10 cellular contexts compared by ENCODE assay signal in genomic region chr4:54224960-54225670, GRCh38. TPM values are rescaled to one million over a fixed set of nuclear protein-coding genes. Genes with fewer than 3 reads are reported as not detected.
DNase-seq lines count a peak whose midpoint lies in the region; ATAC-seq, FAIRE-seq and TF ChIP-seq lines count a peak whose summit lies in the region.
"Had no signal": no experiment of that assay in that cellular context is flagged by ENCODE, and none has a peak within 500 bp of the region (broad histone marks: within the 10 kb centered on the region; RNA-seq: fewer than 3 reads in every experiment).

No MANE protein-coding gene starts in this region.

- H2BK5ac ChIP-seq in mesendoderm (ENCODE audit: low read length) = peak overlapping the region; percentile 89

- H3K27ac ChIP-seq in mesendoderm (ENCODE audit: low read depth, low read length) (no peak overlapping the region), thoracic aorta (peak overlapping the region in 1 of 2 donors; percentile 18)
- H3K27ac ChIP-seq: PC-9 had no signal

- no peak overlapping the region for H3K18ac ChIP-seq in mesendoderm (ENCODE audit: low read length)

- no peak overlapping the region for H4K5ac ChIP-seq in mesendoderm (ENCODE audit: low read length)

- H3K36me3 Mint-ChIP-seq in activated naive CD8-positive, alpha-beta T cell = no peaks in the 10 kb centered on the region
- H3K36me3 Mint-ChIP-seq in activated naive CD8-positive, alpha-beta T cell treated with anti-CD3 and anti-CD28 coated beads for 36 hours = peaks cover 1% of the 10 kb centered on the region

- peak overlapping the region; percentile 69 for H2AK5ac ChIP-seq in mesendoderm (ENCODE audit: low read length)

- no peaks in the 10 kb centered on the region for H3K79me2 ChIP-seq in mesendoderm (ENCODE audit: control insufficient read depth, insufficient read depth, low read length)

- H3K4me3 ChIP-seq in choroid plexus epithelial cell (ENCODE audit: low read depth, low read length) (peak overlapping the region; percentile 87), mesendoderm (ENCODE audit: low read length) (no peak overlapping the region), thoracic aorta (peak overlapping the region; percentile 91)
- H3K4me3 ChIP-seq: PC-9 had no signal

- no CpG with 5 or more reads among the region's 8 CpGs for WGBS in mesendoderm (ENCODE audit: extremely low coverage, insufficient coverage, low lambda C conversion rate)

- peak overlapping the region; percentile 14 for H3K4me2 ChIP-seq in mesendoderm (ENCODE audit: low read length)
- H3K4me2 ChIP-seq: PC-9 had no signal

- H3K27me3 ChIP-seq in mesendoderm (ENCODE audit: insufficient read depth, low read length, poor library complexity) = peaks cover 19% of the 10 kb centered on the region
- no peaks in the 10 kb centered on the region for H3K27me3 ChIP-seq in thoracic aorta (replicated peaks; ENCODE audit: insufficient read depth)

- ATAC-seq in thoracic aorta (ENCODE audit: insufficient number of reproducible peaks, low FRiP score, low read depth) (no peak), HG02642 (IDR thresholded peaks at IDR 0.05; ENCODE audit: poor library complexity, unreplicated experiment) (no peak)

- no peak for FAIRE-seq in GM19239 (lab: Jason Lieb, UNC)
- FAIRE-seq: small intestine had no signal

- peaks cover 4% of the 10 kb centered on the region for H3K4me1 ChIP-seq in mesendoderm (ENCODE audit: control insufficient read depth, low read depth, low read length)
- peaks cover 2 to 35% of the 10 kb centered on the region in 2 donors for H3K4me1 ChIP-seq in thoracic aorta (ENCODE audit: control insufficient read depth in 1 of 2, low read depth in 2 of 2)

- H3K4ac ChIP-seq in mesendoderm (ENCODE audit: low read depth, low read length) = peak overlapping the region; percentile 6

- TF ChIP-seq CTCF in choroid plexus epithelial cell (conservative IDR thresholded peaks at IDR 0.05; ENCODE audit: low read depth, low read length) = no peak
- no peak for TF ChIP-seq CTCF in thoracic aorta (IDR thresholded peaks at IDR 0.05)

- no peaks in the 10 kb centered on the region for H3K9me3 Mint-ChIP-seq in activated naive CD8-positive, alpha-beta T cell (ENCODE audit: low read depth)
- no peaks in the 10 kb centered on the region for H3K9me3 Mint-ChIP-seq in activated naive CD8-positive, alpha-beta T cell treated with anti-CD3 and anti-CD28 coated beads for 36 hours

- H2BK120ac ChIP-seq in mesendoderm (ENCODE audit: low read depth, low read length) = no peak overlapping the region

- H2BK15ac ChIP-seq in mesendoderm (replicated peaks; ENCODE audit: low read depth) = no peak overlapping the region

- no peaks in the 10 kb centered on the region for H3K79me1 ChIP-seq in mesendoderm (ENCODE audit: low read length)

- H3K9me3 ChIP-seq in thoracic aorta = no peaks in the 10 kb centered on the region

- H3K27ac Mint-ChIP-seq in activated naive CD8-positive, alpha-beta T cell = no peak overlapping the region
- no peak overlapping the region for H3K27ac Mint-ChIP-seq in activated naive CD8-positive, alpha-beta T cell treated with anti-CD3 and anti-CD28 coated beads for 36 hours

- H3K23ac ChIP-seq in mesendoderm (ENCODE audit: low read length) = peak overlapping the region; percentile 45

- no peak for DNase-seq in activated naive CD8-positive, alpha-beta T cell treated with anti-CD3 and anti-CD28 coated beads for 36 hours
- DNase-seq in choroid plexus epithelial cell (ENCODE audit: low read depth) = no peak
- peak; percentile 31 for DNase-seq in mesendoderm
- no peak for DNase-seq in thoracic aorta (ENCODE audit: low spot score)
- DNase-seq in GM19239 (ENCODE audit: insufficient read length, low spot score) = no peak
- DNase-seq in dermis blood vessel endothelial cell = no peak
- DNase-seq: PC-9, small intestine had no signal

- peaks cover 41% of the 10 kb centered on the region for H3K27me3 Mint-ChIP-seq in activated naive CD8-positive, alpha-beta T cell
- peaks cover 77% of the 10 kb centered on the region for H3K27me3 Mint-ChIP-seq in activated naive CD8-positive, alpha-beta T cell treated with anti-CD3 and anti-CD28 coated beads for 36 hours

- H3K4me3 Mint-ChIP-seq in activated naive CD8-positive, alpha-beta T cell = peak overlapping the region; percentile 83
- H3K4me3 Mint-ChIP-seq in activated naive CD8-positive, alpha-beta T cell treated with anti-CD3 and anti-CD28 coated beads for 36 hours = no peak overlapping the region

- H3K36me3 ChIP-seq in mesendoderm (ENCODE audit: control insufficient read depth, insufficient read depth, low read length) (no peaks in the 10 kb centered on the region), thoracic aorta (no peaks in the 10 kb centered on the region)

- peak overlapping the region; percentile 85 for H3K56ac ChIP-seq in mesendoderm (ENCODE audit: low read length)

- peak overlapping the region; percentile 65 for H3K9ac ChIP-seq in mesendoderm (ENCODE audit: low read length)

- no peak overlapping the region for H4K8ac ChIP-seq in mesendoderm (ENCODE audit: low read depth, low read length)

- H3K4me1 Mint-ChIP-seq in activated naive CD8-positive, alpha-beta T cell (ENCODE audit: low read depth) = peaks cover 38% of the 10 kb centered on the region
- H3K4me1 Mint-ChIP-seq in activated naive CD8-positive, alpha-beta T cell treated with anti-CD3 and anti-CD28 coated beads for 36 hours = peaks cover 27% of the 10 kb centered on the region

RNA-seq across cellular contexts. Expression of gene PDGFRA, which starts 4.0 kb away (rescaled TPM):
- total RNA-seq in activated naive CD8-positive, alpha-beta T cell treated with anti-CD3 and anti-CD28 coated beads for 36 hours = not detected
- polyA plus RNA-seq in mesendoderm (2013, experiment 1 of 2) = 3.8 TPM
- polyA plus RNA-seq in mesendoderm (2013, experiment 2 of 2) = 2.7 TPM
- total RNA-seq in thoracic aorta (100 to 1,000 TPM; 133 to 268 TPM), dermis blood vessel endothelial cell (0.65 and 1.5 TPM in 2 replicates)
- total RNA-seq: PC-9 had no signal

Comparison
In these comparisons a context has a peak if more than half of its experiments do, and no peak if none do; other contexts are left out.
1. RNA of gene PDGFRA, which starts 4.0 kb away (total RNA-seq): 133 to 268 TPM in thoracic aorta; 0.65 to 1.5 TPM in dermis blood vessel endothelial cell and not detected in activated naive CD8-positive, alpha-beta T cell treated with anti-CD3 and anti-CD28 coated beads for 36 hours; every median in the first group is over 10 times any median in the second.